In the genomic region with DNA sequence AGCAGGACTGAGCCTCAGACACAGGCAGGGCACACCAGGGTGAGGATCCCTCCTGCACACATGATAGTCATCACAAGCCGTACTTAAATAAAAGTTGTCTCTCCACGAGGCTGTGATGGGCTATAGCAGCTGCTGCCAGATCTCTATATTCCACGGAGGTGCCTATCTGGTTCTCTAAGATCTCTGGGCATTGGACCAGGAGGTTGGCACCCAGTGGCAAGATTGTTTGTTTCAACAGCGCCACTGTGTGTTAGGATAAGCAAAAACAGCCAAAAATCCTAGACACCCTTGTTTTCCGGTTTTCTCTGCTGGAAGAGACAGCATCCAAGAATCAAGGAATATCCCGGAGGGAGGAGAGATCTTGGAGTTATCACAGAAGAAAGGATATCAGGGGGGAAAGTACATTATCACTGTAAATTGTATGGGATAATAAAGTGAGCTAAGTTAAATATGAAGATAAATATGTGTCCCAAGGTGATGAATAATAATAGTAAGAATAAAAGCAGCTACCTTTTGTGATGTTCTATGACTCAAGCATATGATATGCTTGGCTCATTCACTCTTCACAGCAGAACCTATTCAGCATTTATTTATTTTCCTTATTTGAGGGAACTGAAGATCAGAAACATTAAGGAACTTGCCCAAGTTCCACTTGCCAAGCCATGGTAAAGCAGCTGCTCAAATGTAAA, we compare ENCODE assay signal across 8 cellular contexts.
A peak's percentile ranks its signal among the peaks of the same experiment; 100 is the strongest.
DNase-seq lines count a peak whose midpoint lies in the region; FAIRE-seq and TF ChIP-seq lines count a peak whose summit lies in the region.

No MANE protein-coding gene starts in this region.

- H3K9ac ChIP-seq in kidney (ENCODE audit: low read length in 2 of 2) = no peak overlapping the region

- TF ChIP-seq POLR2A in tibial nerve (IDR thresholded peaks at IDR 0.05) = no peak

- no peaks in the 10 kb centered on the region for H3K27me3 ChIP-seq in tibial nerve

- 15 to 27% methylated on average over 6 of the region's 6 CpGs for WGBS in tibial nerve, 2 donors

- H3K27ac ChIP-seq in kidney (ENCODE audit: low read depth in 2 of 2, low read length in 2 of 2) (no peak overlapping the region), tibial nerve (no peak overlapping the region)

- TF ChIP-seq CTCF in GM12875 (IDR thresholded peaks at IDR 0.05; ENCODE audit: borderline replicate concordance, insufficient read depth, low read depth, low read length) (peak; percentile 49), brain (conservative IDR thresholded peaks at IDR 0.05) (peak; percentile 60 to 64), kidney (IDR thresholded peaks at IDR 0.05; ENCODE audit: borderline replicate concordance, extremely low read depth, insufficient read depth) (peak; percentile 64), tibial nerve (IDR thresholded peaks at IDR 0.05) (peak in 4 of 5 experiments; percentile 30 to 50 (median 40))

- intact Hi-C loops in kidney (cut with DNase I) = no loop called here

- H3K4me1 ChIP-seq in kidney (ENCODE audit: control insufficient read depth in 1 of 2, insufficient read depth in 1 of 2, low read depth in 1 of 2, low read length in 2 of 2) (no peaks in the 10 kb centered on the region), tibial nerve (no peaks in the 10 kb centered on the region)

- H3K36me3 Mint-ChIP-seq in brain = no peaks in the 10 kb centered on the region

- no peak overlapping the region for H3K27ac Mint-ChIP-seq in brain

- H3K36me3 ChIP-seq in kidney (ENCODE audit: control insufficient read depth in 1 of 2, insufficient read depth in 2 of 2, low read length in 2 of 2) (no peaks in the 10 kb centered on the region), tibial nerve (no peaks in the 10 kb centered on the region)

- no peak for FAIRE-seq in kidney (lab: Jason Lieb, UNC)

- H3K9me3 Mint-ChIP-seq in brain = peaks cover 0 to 2% (median 0%) of the 10 kb centered on the region in 5 experiments

- no peaks in the 10 kb centered on the region for H3K9me3 ChIP-seq in kidney (ENCODE audit: control insufficient read depth in 1 of 2, low read length in 2 of 2)
- H3K9me3 ChIP-seq in tibial nerve = no peaks in the 10 kb centered on the region

- H3K4me3 ChIP-seq in GM12875 (ENCODE audit: low read depth, low read length) (no peak overlapping the region), kidney (ENCODE audit: low read length in 2 of 2) (no peak overlapping the region), tibial nerve (no peak overlapping the region)

- DNase-seq in AML-193 (lab: John Stamatoyannopoulos, UW) = peak; percentile 1 to 23
- peak; percentile 24 for DNase-seq in NCI-H2196 treated with DMSO at 0.1 percent for 48 hours (lab: John Stamatoyannopoulos, UW; ENCODE audit: unreplicated experiment)
- DNase-seq in kidney = no peak
- peak in 1 of 2 donors; percentile 24 for DNase-seq in tibial nerve (ENCODE audit: low spot score in 2 of 2)
- DNase-seq in activated gamma-delta T cell treated with Interleukin-2 at 50 U/mL for 16 hours = no peak
- DNase-seq in effector CD8-positive, alpha-beta T cell (lab: John Stamatoyannopoulos, UW) = no peak

- H3K27me3 Mint-ChIP-seq in brain = peaks cover 14% of the 10 kb centered on the region

- peaks cover 13% of the 10 kb centered on the region for H3K4me1 Mint-ChIP-seq in brain

- no peak overlapping the region for H3K4me3 Mint-ChIP-seq in brain

- TF ChIP-seq EP300 in tibial nerve (IDR thresholded peaks at IDR 0.05) = no peak

Comparison
In these comparisons a context has a peak if more than half of its experiments do, and no peak if none do; other contexts are left out.
1. DNase-seq: peak in AML-193 (2 of 2) and NCI-H2196 treated with DMSO at 0.1 percent for 48 hours (single experiment); none in kidney (single experiment), activated gamma-delta T cell treated with Interleukin-2 at 50 U/mL for 16 hours (single experiment) and effector CD8-positive, alpha-beta T cell (single experiment).
2. Peak in every context shown above with its lines, with median percentiles within 50 percentile points of each other: CTCF ChIP-seq.